ENCODE assay signal across 8 cellular contexts in the genomic region with DNA sequence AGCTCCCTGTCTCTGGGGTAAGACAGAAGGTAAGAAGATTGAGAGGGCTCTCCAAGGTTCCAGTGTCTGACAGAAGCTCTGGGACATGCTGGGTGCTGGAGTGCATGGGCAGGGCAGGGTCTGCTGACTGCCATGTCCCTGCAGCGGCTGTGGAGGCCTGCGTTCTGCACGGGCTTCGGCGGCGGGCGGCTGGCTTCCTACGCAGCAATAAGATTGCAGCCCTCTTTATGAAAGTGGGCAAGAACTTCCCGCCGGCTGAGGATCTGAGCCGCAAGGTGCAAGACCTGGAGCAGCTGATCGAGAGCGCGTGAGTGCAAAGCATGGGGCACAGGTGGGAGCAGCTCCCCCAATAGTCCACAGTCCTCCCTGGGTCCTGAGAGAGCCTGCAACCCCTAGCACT. TPM values are rescaled to one million over a fixed set of nuclear protein-coding genes. Genes with fewer than 3 reads are reported as not detected.
"Had no signal": no experiment of that assay in that cellular context is flagged by ENCODE, and none has a peak within 500 bp of the region (broad histone marks: within the 10 kb centered on the region; RNA-seq: fewer than 3 reads in every experiment).

No MANE protein-coding gene starts in this region.

- ATAC-seq: GM23338, HepG2 had no signal

- DNase-seq: H9, HCEC 1CT had no signal

- H3K9me3 Mint-ChIP-seq: GM23338, H9, IgD-negative memory B cell had no signal

- H3K4me3 Mint-ChIP-seq: GM23338, H9, IgD-negative memory B cell had no signal

- H3K4me3 ChIP-seq: GM23338 had no signal

- H3K27ac Mint-ChIP-seq: GM23338, H9, IgD-negative memory B cell had no signal

- FAIRE-seq: H1, H54, HepG2 had no signal

RNA-seq across cellular contexts. Expression of a gene that starts 41.5 kb away (rescaled TPM):
- total RNA-seq: HepG2, HT1080 had no signal
